In genomic region chr22:49760280-49760629, GRCh38 we compare ENCODE assay signal across 13 cellular contexts.
DNase-seq lines count a peak whose midpoint lies in the region; ATAC-seq, FAIRE-seq and TF ChIP-seq lines count a peak whose summit lies in the region.
"Had no signal": no experiment of that assay in that cellular context is flagged by ENCODE, and none has a peak within 500 bp of the region (broad histone marks: within the 10 kb centered on the region; RNA-seq: fewer than 3 reads in every experiment).

No MANE protein-coding gene starts in this region.

- H3K27me3 ChIP-seq in endothelial cell of umbilical vein (ENCODE audit: control insufficient read depth in 2 of 2, insufficient read depth in 2 of 2, low read length in 2 of 2) = no peaks in the 10 kb centered on the region
- H3K27me3 ChIP-seq: BE2C had no signal

- H2AFZ ChIP-seq in endothelial cell of umbilical vein (ENCODE audit: low read depth, low read length) = peak overlapping the region; percentile 23

- DNase-seq in D341Med (ENCODE audit: low spot score) (peak; percentile 45), NOMO-1 treated with dmso at 0.1 percent for 144 hours (lab: John Stamatoyannopoulos, UW; ENCODE audit: unreplicated experiment) (peak; percentile 62), endothelial cell of umbilical vein (ENCODE audit: low read depth, low spot score) (no peak), NCI-H1930 (lab: John Stamatoyannopoulos, UW) (no peak), cardiac septum (ENCODE audit: low spot score) (no peak)
- DNase-seq: BE2C, dermis blood vessel endothelial cell, Kasumi-1, NCI-H82 had no signal

- H3K9me3 ChIP-seq in endothelial cell of umbilical vein (replicated peaks; ENCODE audit: control insufficient read depth, insufficient read depth, low read length) = no peaks in the 10 kb centered on the region
- H3K9me3 ChIP-seq: BE2C had no signal

- H3K36me3 ChIP-seq in endothelial cell of umbilical vein (ENCODE audit: control insufficient read depth in 2 of 2, extremely low read depth in 1 of 2, insufficient read depth in 2 of 2, low read length in 2 of 2) = no peaks in the 10 kb centered on the region
- H3K36me3 ChIP-seq: BE2C had no signal

- dilution Hi-C loops in endothelial cell of umbilical vein (cut with MboI; ENCODE audit: extremely low pct_ligation_motif_present, low sequenced_read_pairs) = no loop called here

- no peak overlapping the region for H3K4me2 ChIP-seq in endothelial cell of umbilical vein (ENCODE audit: insufficient read depth, low read length)

- no peaks in the 10 kb centered on the region for H3K79me2 ChIP-seq in endothelial cell of umbilical vein (ENCODE audit: control insufficient read depth, insufficient read depth, low read length)

- H4K20me1 ChIP-seq in endothelial cell of umbilical vein (replicated peaks; ENCODE audit: control insufficient read depth, extremely low read depth, insufficient read depth, low read length) = no peaks in the 10 kb centered on the region

- TF ChIP-seq POLR2A in endothelial cell of umbilical vein (IDR thresholded peaks at IDR 0.05; ENCODE audit: low read depth, low read length) = no peak

- FAIRE-seq in endothelial cell of umbilical vein (lab: Jason Lieb, UNC) = no peak

- POLR2A ChIA-PET in endothelial cell of umbilical vein (lab: Charles Lee) = no interaction called here

- TF ChIP-seq CTCF in endothelial cell of umbilical vein (IDR thresholded peaks at IDR 0.05; ENCODE audit: extremely low read depth in 1 of 2, insufficient read depth in 1 of 2, low read depth in 1 of 2, low read length in 2 of 2) = no peak

- H3K9ac ChIP-seq in endothelial cell of umbilical vein (replicated peaks; ENCODE audit: extremely low read depth, insufficient read depth, low read length) = no peak overlapping the region

- CTCF ChIA-PET in endothelial cell of umbilical vein (lab: Charles Lee) = no interaction called here

- intact Hi-C loops in endothelial cell of umbilical vein (cut with micrococcal nuclease) = no loop called here
- intact Hi-C loops in cardiac septum (cut with DNase I) = no loop called here

- no peaks in the 10 kb centered on the region for H3K9me1 ChIP-seq in endothelial cell of umbilical vein (replicated peaks; ENCODE audit: control insufficient read depth, extremely low read depth, insufficient read depth, low read length)

- H3K27ac ChIP-seq in endothelial cell of umbilical vein (ENCODE audit: insufficient read depth, low read depth, low read length) = no peak overlapping the region

- ATAC-seq in HG03520 (IDR thresholded peaks at IDR 0.05; ENCODE audit: unreplicated experiment) (peak; percentile 18), GM19023 (IDR thresholded peaks at IDR 0.05; ENCODE audit: unreplicated experiment) (no peak), HG02678 (IDR thresholded peaks at IDR 0.05; ENCODE audit: unreplicated experiment) (no peak)
- ATAC-seq: left lobe of liver had no signal

- no peaks in the 10 kb centered on the region for H3K4me1 ChIP-seq in endothelial cell of umbilical vein (ENCODE audit: control insufficient read depth, extremely low read depth, insufficient read depth, low read length)
- H3K4me1 ChIP-seq: BE2C had no signal

- BruUV-seq in endothelial cell of umbilical vein (replicated peaks; lab: Mats Ljungman, UMichigan) = no TSS peak

- H3K4me3 ChIP-seq in endothelial cell of umbilical vein (replicated peaks in 1 of 3; ENCODE audit: insufficient read depth in 1 of 3, low read depth in 1 of 3, low read length in 3 of 3) = no peak overlapping the region

TF ChIP-seq in endothelial cell of umbilical vein, 7 proteins besides CTCF, POLR2A, EP300 and RAD21:
- TF ChIP-seq EZH2 (IDR thresholded peaks at IDR 0.05; ENCODE audit: borderline replicate concordance, low read depth, low read length, severe bottlenecking) (no peak), MAX (IDR thresholded peaks at IDR 0.05; ENCODE audit: insufficient read depth, insufficient read length) (no peak), POLR2AphosphoS5 (IDR thresholded peaks at IDR 0.05; ENCODE audit: insufficient read depth, low read depth, low read length) (no peak), GATA2 (IDR thresholded peaks at IDR 0.05; ENCODE audit: insufficient read depth, insufficient read length, low read depth, low read length) (no peak), MYC (IDR thresholded peaks at IDR 0.05; ENCODE audit: low read depth, low read length) (no peak), FOS (IDR thresholded peaks at IDR 0.05; ENCODE audit: borderline replicate concordance, insufficient read depth, low read length) (no peak), JUN (IDR thresholded peaks at IDR 0.05; ENCODE audit: borderline replicate concordance, insufficient read depth, insufficient read length, low read depth) (no peak)

Comparison
In these comparisons a context has a peak if more than half of its experiments do, and no peak if none do; other contexts are left out.
1. DNase-seq: peak in D341Med (single experiment) and NOMO-1 treated with dmso at 0.1 percent for 144 hours (single experiment); none in endothelial cell of umbilical vein (single experiment), NCI-H1930 (0 of 2) and cardiac septum (single experiment).